Comparison of ENCODE assay signal across 8 cellular contexts in the genomic region with DNA sequence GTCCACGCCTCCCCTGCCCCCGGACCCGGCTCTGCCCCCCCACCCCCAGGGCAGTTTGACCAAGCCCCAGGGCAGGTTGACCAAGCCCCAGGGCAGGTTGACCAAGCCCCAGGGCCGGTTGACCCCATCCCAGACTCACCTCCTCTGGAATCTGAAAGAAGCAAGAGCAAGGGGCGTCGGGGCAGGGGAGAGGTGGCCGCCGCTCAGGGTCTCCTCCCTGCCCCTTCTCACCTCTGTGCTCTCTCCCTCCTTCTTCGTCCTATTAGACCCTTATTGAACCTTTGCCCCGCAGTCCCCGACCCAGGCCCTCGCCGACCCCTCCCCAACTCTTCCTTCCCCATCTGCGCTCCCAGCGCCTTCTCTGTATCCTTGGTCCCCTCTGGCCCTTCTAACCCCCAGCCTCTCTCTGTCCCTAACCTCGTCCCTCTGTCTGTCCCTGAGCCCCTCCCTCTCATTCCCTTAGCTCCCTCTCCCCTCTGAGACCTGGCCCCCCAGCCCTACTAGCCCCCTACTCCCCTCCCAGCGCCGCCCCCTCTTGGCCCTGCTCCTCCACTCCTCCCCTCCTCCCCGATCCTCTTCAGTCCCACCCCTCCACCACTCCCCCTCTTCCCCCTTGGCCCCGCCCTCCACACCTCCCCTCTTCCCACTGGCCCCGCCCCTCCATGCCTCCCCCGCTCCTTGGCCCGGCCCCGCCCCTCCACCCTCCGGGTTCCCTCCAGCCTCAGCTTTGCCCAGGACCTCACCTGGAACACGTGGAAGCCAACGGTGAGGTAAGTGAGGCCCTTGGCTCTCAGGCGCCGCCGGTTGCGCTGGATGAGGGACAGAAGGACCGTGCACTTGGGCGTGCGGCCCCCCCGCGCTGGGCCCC. TPM values are rescaled to one million over a fixed set of nuclear protein-coding genes. Genes with fewer than 3 reads are reported as not detected.
DNase-seq lines count a peak whose midpoint lies in the region; ATAC-seq and TF ChIP-seq lines count a peak whose summit lies in the region.

No MANE protein-coding gene starts in this region.

- H3K4me1 ChIP-seq in cardiac muscle cell (ENCODE audit: low read depth), result no peaks in the 10 kb centered on the region

- POLR2A ChIA-PET in GM10248 (lab: Yijun Ruan, JAX), result no interaction called here

- H3K27me3 ChIP-seq in cardiac muscle cell, result no peaks in the 10 kb centered on the region

- CTCF ChIA-PET in GM10248 (lab: Yijun Ruan, JAX), result interaction anchor here (1.2 kb wide), 1 partner anchor 194 kb away, joined by 5 read pairs; the partner anchor contains the start of genes MRPS12 and SARS2

- peaks cover 39% of the 10 kb centered on the region for H3K4me1 Mint-ChIP-seq in activated T-cell treated with anti-CD3 and anti-CD28 coated beads, Interleukin-2, amount 50 U/mL, for 4 hours (ENCODE audit: low read depth)

- H3K36me3 Mint-ChIP-seq in activated T-cell treated with anti-CD3 and anti-CD28 coated beads, Interleukin-2, amount 50 U/mL, for 4 hours (ENCODE audit: insufficient read depth), result peaks cover 2% of the 10 kb centered on the region

- peak; percentile 91 for DNase-seq in GM10248 (ENCODE audit: extremely low spot score)
- peak; percentile 53 for DNase-seq in NCI-H345 treated with DMSO at 0.1 percent for 48 hours (lab: John Stamatoyannopoulos, UW; ENCODE audit: unreplicated experiment)
- peak; percentile 68 for DNase-seq in activated T-cell treated with anti-CD3 and anti-CD28 coated beads, Interleukin-2, amount 50 U/mL, for 4 hours
- peak; percentile 48 to 76 for DNase-seq in cardiac muscle cell (ENCODE audit: low read depth in 1 of 2, low spot score in 1 of 2)
- DNase-seq in OCI-M1 (lab: John Stamatoyannopoulos, UW), result no peak

- peaks cover 2% of the 10 kb centered on the region for H3K27me3 Mint-ChIP-seq in activated T-cell treated with anti-CD3 and anti-CD28 coated beads, Interleukin-2, amount 50 U/mL, for 4 hours (ENCODE audit: low read depth)

- no peaks in the 10 kb centered on the region for H3K9me3 ChIP-seq in cardiac muscle cell (ENCODE audit: low read depth)

- no peaks in the 10 kb centered on the region for H3K36me3 ChIP-seq in cardiac muscle cell

- H3K4me3 Mint-ChIP-seq in activated T-cell treated with anti-CD3 and anti-CD28 coated beads, Interleukin-2, amount 50 U/mL, for 4 hours, result peak overlapping the region; percentile 38

- peak overlapping the region; percentile 38 for H3K4me3 ChIP-seq in cardiac muscle cell
- H3K4me3 ChIP-seq in skin epidermis, result peak overlapping the region; percentile 16 to 43 (median 36)

- H3K9me3 Mint-ChIP-seq in activated T-cell treated with anti-CD3 and anti-CD28 coated beads, Interleukin-2, amount 50 U/mL, for 4 hours, result no peaks in the 10 kb centered on the region

- ATAC-seq in activated T-cell treated with anti-CD3 and anti-CD28 coated beads, Interleukin-2, amount 50 U/mL, for 4 hours, result peak; percentile 26 to 34
- ATAC-seq in HG02884 (IDR thresholded peaks at IDR 0.05; ENCODE audit: unreplicated experiment), result no peak
- ATAC-seq in GM21576 (IDR thresholded peaks at IDR 0.05; ENCODE audit: unreplicated experiment), result no peak

- TF ChIP-seq CTCF in GM10248 (IDR thresholded peaks at IDR 0.05; ENCODE audit: control extremely low read depth, extremely low read depth, low read depth, missing control alignments) (no peak), cardiac muscle cell (IDR thresholded peaks at IDR 0.05; ENCODE audit: low read depth, low read length) (no peak)

- H3K27ac ChIP-seq in cardiac muscle cell (no peak overlapping the region), skin epidermis (peak overlapping the region in 16 of 21 experiments; percentile 12 to 84 (median 60))

RNA-seq across cellular contexts. Expression of gene CAPN12, which starts 7.6 kb away (rescaled TPM):
- 1 to 10 TPM in 2 of 3 donors, under 1 TPM in 1; 0.99 to 1.1 (median 1.0) TPM for total RNA-seq in activated T-cell treated with anti-CD3 and anti-CD28 coated beads, Interleukin-2, amount 50 U/mL, for 4 hours
- total RNA-seq in cardiac muscle cell, result 1.6 and 10.9 TPM in 2 replicates
- polyA plus RNA-seq in cardiac muscle cell, result 1.3 and 3.4 TPM in 2 replicates

RNA-seq across cellular contexts. Expression of gene LGALS7, which starts 36.7 kb away (rescaled TPM):
- total RNA-seq in activated T-cell treated with anti-CD3 and anti-CD28 coated beads, Interleukin-2, amount 50 U/mL, for 4 hours, result not detected
- not detected in 2 replicates for total RNA-seq in cardiac muscle cell
- not detected in 2 replicates for polyA plus RNA-seq in cardiac muscle cell

RNA-seq across cellular contexts. Expression of gene LGALS7B, which starts 52.4 kb away (rescaled TPM):
- not detected for total RNA-seq in activated T-cell treated with anti-CD3 and anti-CD28 coated beads, Interleukin-2, amount 50 U/mL, for 4 hours
- total RNA-seq in cardiac muscle cell, result not detected in 2 replicates
- not detected in 2 replicates for polyA plus RNA-seq in cardiac muscle cell

Comparison
In these comparisons a context has a peak if more than half of its experiments do, and no peak if none do; other contexts are left out.
1. ATAC-seq: peak in activated T-cell treated with anti-CD3 and anti-CD28 coated beads, Interleukin-2, amount 50 U/mL, for 4 hours (2 of 2); none in HG02884 (single experiment) and GM21576 (single experiment).